ENCODE assay signal across 1 cellular context in genomic region chr12:52735816-52736632, GRCh38.
A peak's percentile ranks its signal among the peaks of the same experiment; 100 is the strongest.
TF ChIP-seq lines count a peak whose summit lies in the region.

No MANE protein-coding gene starts in this region.

TF ChIP-seq in HepG2, 621 proteins besides CTCF, POLR2A, EP300 and RAD21:
- TF ChIP-seq ZNF251 (CRISPR knock-in tag; IDR thresholded peaks at IDR 0.05) = no peak
- TF ChIP-seq MAFK (conservative IDR thresholded peaks at IDR 0.05 in 1 of 2, IDR thresholded peaks at IDR 0.05 in 1 of 2; ENCODE audit: low read length in 2 of 2) = peak; percentile 18 to 46; a peak in 2 of 4 replicates
- TF ChIP-seq HOXA7 (CRISPR knock-in tag; IDR thresholded peaks at IDR 0.05) = no peak
